ENCODE assay signal across 8 cellular contexts in the genomic region with DNA sequence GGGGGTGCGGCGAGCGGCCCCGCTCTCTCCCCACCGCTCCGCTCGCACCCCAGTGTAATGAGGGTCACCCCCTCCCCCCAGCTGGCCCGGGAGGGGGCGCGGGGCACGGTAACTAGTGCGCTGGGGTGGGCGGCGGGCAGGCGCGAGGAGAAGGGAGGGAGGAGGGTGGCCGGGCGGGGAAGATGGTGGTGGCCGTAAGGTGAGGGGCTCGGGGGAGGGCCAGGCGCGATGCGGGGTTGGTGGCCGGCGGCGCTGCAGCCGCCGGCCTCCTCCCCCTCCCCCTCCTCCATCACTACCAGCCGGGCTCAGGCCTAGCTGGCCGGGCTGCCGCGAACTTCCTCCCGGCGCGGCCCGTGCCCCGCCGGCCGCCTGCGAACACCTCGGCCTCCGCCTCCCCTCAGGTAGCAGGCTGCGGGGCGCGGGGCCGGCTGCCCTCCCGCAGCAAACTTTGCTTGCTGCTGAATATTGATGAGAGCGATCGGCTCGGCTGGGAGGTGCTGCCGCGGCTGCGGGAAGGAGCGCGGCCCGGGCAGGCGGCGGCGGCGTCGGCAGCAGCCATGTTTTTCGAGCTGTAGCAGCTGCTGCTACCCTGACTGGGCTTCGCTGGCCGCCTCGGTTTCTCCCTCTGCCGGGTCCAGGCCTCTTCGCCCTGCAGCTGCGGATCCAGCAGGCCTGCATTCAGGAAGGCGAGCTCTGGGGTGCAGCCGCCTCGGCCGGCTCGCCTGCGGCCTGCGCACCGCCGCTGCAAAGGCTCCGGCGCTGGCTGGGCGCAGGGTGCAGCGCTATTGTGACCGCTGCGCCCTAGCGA. TPM values are rescaled to one million over a fixed set of nuclear protein-coding genes. Genes with fewer than 3 reads are reported as not detected.
DNase-seq lines count a peak whose midpoint lies in the region; ATAC-seq and TF ChIP-seq lines count a peak whose summit lies in the region.

No MANE protein-coding gene starts in this region.

- H2AFZ ChIP-seq in smooth muscle cell (ENCODE audit: low read depth) = peak overlapping the region; percentile 73

- peak overlapping the region; percentile 82 to 94 (median 92) for H3K27ac Mint-ChIP-seq in CD4-positive, alpha-beta memory T cell
- H3K27ac Mint-ChIP-seq in T-helper 2 cell treated with Interferon-gamma antibody and Interleukin-4, amounts not matched to agents 5 μg/mL and 100 μg/mL, for 36 hours = peak overlapping the region; percentile 90

- peaks cover 58% of the 10 kb centered on the region for H3K4me1 ChIP-seq in CD4-positive, alpha-beta memory T cell (ENCODE audit: insufficient read depth, low read length)
- H3K4me1 ChIP-seq in smooth muscle cell (ENCODE audit: low read depth) = peaks cover 35% of the 10 kb centered on the region

- H3K27ac ChIP-seq in CD4-positive, alpha-beta memory T cell (ENCODE audit: low read depth, low read length) = peak overlapping the region; percentile 52
- H3K27ac ChIP-seq in brain microvascular endothelial cell = peak overlapping the region; percentile 66
- H3K27ac ChIP-seq in smooth muscle cell (ENCODE audit: low read depth) = peak overlapping the region; percentile 61

- peak; percentile 31 for ATAC-seq in GM19452 (IDR thresholded peaks at IDR 0.05; ENCODE audit: unreplicated experiment)
- ATAC-seq in HG03565 (IDR thresholded peaks at IDR 0.05; ENCODE audit: unreplicated experiment) = peak; percentile 20

- peaks cover 5% of the 10 kb centered on the region for H3F3A ChIP-seq in smooth muscle cell (ENCODE audit: low read depth)

- H3K9me3 ChIP-seq in CD4-positive, alpha-beta memory T cell (ENCODE audit: control insufficient read depth in 1 of 2, low read length in 2 of 2) = no peaks in the 10 kb centered on the region
- H3K9me3 ChIP-seq in smooth muscle cell (replicated peaks; ENCODE audit: low read depth) = no peaks in the 10 kb centered on the region

- POLR2A ChIA-PET in CD4-positive, alpha-beta memory T cell (lab: Charles Lee; ENCODE audit: partially characterized antibody) = interaction anchor here (0.5 to 7.0 kb wide), 20 partner anchors 10 to 1099 kb away, joined by 3 to 68 read pairs (median 4); a partner anchor contains a TSS
- POLR2A ChIA-PET in GM10248 (lab: Yijun Ruan, JAX) = interaction anchor here (0.6 kb wide), 1 partner anchor 376 kb away, joined by 3 read pairs; a partner anchor contains a TSS

- H3K36me3 Mint-ChIP-seq in CD4-positive, alpha-beta memory T cell = peaks cover 11 to 32% of the 10 kb centered on the region in 2 donors
- H3K36me3 Mint-ChIP-seq in T-helper 2 cell treated with Interferon-gamma antibody and Interleukin-4, amounts not matched to agents 5 μg/mL and 100 μg/mL, for 36 hours (ENCODE audit: low read depth) = peaks cover 32% of the 10 kb centered on the region

- no peaks in the 10 kb centered on the region for H3K27me3 ChIP-seq in CD4-positive, alpha-beta memory T cell (ENCODE audit: insufficient read depth, low read length)
- no peaks in the 10 kb centered on the region for H3K27me3 ChIP-seq in brain microvascular endothelial cell (replicated peaks)
- H3K27me3 ChIP-seq in smooth muscle cell (ENCODE audit: low read depth) = no peaks in the 10 kb centered on the region

- peak overlapping the region; percentile 60 for H3K9ac ChIP-seq in smooth muscle cell (ENCODE audit: low read depth)

- intact Hi-C loops in CD4-positive, alpha-beta memory T cell (cut with micrococcal nuclease) = loop anchor here (1.0 to 5.0 kb wide), 4 partner anchors 20 to 323 kb away; a partner anchor contains a TSS

- peaks cover 38% of the 10 kb centered on the region for H4K20me1 ChIP-seq in smooth muscle cell (ENCODE audit: low read depth)

- H3K79me2 ChIP-seq in smooth muscle cell (ENCODE audit: low read depth) = peaks cover 42% of the 10 kb centered on the region

- no peaks in the 10 kb centered on the region for H3K9me3 Mint-ChIP-seq in CD4-positive, alpha-beta memory T cell
- H3K9me3 Mint-ChIP-seq in T-helper 2 cell treated with Interferon-gamma antibody and Interleukin-4, amounts not matched to agents 5 μg/mL and 100 μg/mL, for 36 hours = no peaks in the 10 kb centered on the region

- under 1% methylated on average over 44 of the region's 84 CpGs for WGBS in smooth muscle cell (ENCODE audit: low lambda C conversion rate)

- in situ Hi-C loops in brain microvascular endothelial cell (cut with HindIII; ENCODE audit: low pct_ligation_motif_present, low sequenced_read_pairs) = no loop called here

- CTCF ChIA-PET in CD4-positive, alpha-beta memory T cell (lab: Charles Lee; ENCODE audit: partially characterized antibody) = interaction anchor here (1.3 to 9.8 kb wide), 2 partner anchors 10 to 21 kb away, joined by 4 to 80 read pairs; no protein-coding TSS in a partner anchor
- CTCF ChIA-PET in GM10248 (lab: Yijun Ruan, JAX) = interaction anchor here (1.0 to 1.6 kb wide), 3 partner anchors 20 to 193 kb away, joined by 3 to 8 read pairs (median 3); no protein-coding TSS in a partner anchor

- H3K4me3 Mint-ChIP-seq in CD4-positive, alpha-beta memory T cell = peak overlapping the region; percentile 85 to 90 (median 87)
- H3K4me3 Mint-ChIP-seq in T-helper 2 cell treated with Interferon-gamma antibody and Interleukin-4, amounts not matched to agents 5 μg/mL and 100 μg/mL, for 36 hours = peak overlapping the region; percentile 95

- TF ChIP-seq CTCF in brain microvascular endothelial cell (IDR thresholded peaks at IDR 0.05; ENCODE audit: low read depth, low read length, missing control alignments) = no peak
- no peak for TF ChIP-seq CTCF in smooth muscle cell (IDR thresholded peaks at IDR 0.05; ENCODE audit: borderline replicate concordance, insufficient read depth, poor library complexity, severe bottlenecking)
- no peak for TF ChIP-seq CTCF in GM10248 (IDR thresholded peaks at IDR 0.05; ENCODE audit: control extremely low read depth, extremely low read depth, low read depth, missing control alignments)

- H3K27me3 Mint-ChIP-seq in CD4-positive, alpha-beta memory T cell = no peaks in the 10 kb centered on the region
- H3K27me3 Mint-ChIP-seq in T-helper 2 cell treated with Interferon-gamma antibody and Interleukin-4, amounts not matched to agents 5 μg/mL and 100 μg/mL, for 36 hours (ENCODE audit: low read depth) = no peaks in the 10 kb centered on the region

- H3K4me1 Mint-ChIP-seq in CD4-positive, alpha-beta memory T cell = peaks cover 28 to 65% (median 44%) of the 10 kb centered on the region in 4 donors
- peaks cover 30% of the 10 kb centered on the region for H3K4me1 Mint-ChIP-seq in T-helper 2 cell treated with Interferon-gamma antibody and Interleukin-4, amounts not matched to agents 5 μg/mL and 100 μg/mL, for 36 hours (ENCODE audit: low read depth)

- peak overlapping the region; percentile 95 for H3K4me2 ChIP-seq in smooth muscle cell

- peak overlapping the region; percentile 20 to 67 for H3K4me3 ChIP-seq in CD4-positive, alpha-beta memory T cell (ENCODE audit: low read length in 2 of 2)
- H3K4me3 ChIP-seq in brain microvascular endothelial cell (ENCODE audit: low read depth, low read length) (peak overlapping the region; percentile 66), smooth muscle cell (peak overlapping the region; percentile 58)

- H3K36me3 ChIP-seq in CD4-positive, alpha-beta memory T cell (ENCODE audit: insufficient read depth, low read length) = peaks cover 4% of the 10 kb centered on the region
- H3K36me3 ChIP-seq in brain microvascular endothelial cell (replicated peaks) (peaks cover 9% of the 10 kb centered on the region), smooth muscle cell (ENCODE audit: low read depth) (no peaks in the 10 kb centered on the region)

- DNase-seq in CD4-positive, alpha-beta memory T cell = peak; percentile 41 to 68 (median 60)
- DNase-seq in T-helper 2 cell treated with Interferon-gamma antibody and Interleukin-4, amounts not matched to agents 5 μg/mL and 100 μg/mL, for 36 hours (ENCODE audit: low spot score) = peak; percentile 51
- DNase-seq in brain microvascular endothelial cell (no peak), inferior parietal cortex (ENCODE audit: extremely low spot score) (peak; percentile 34), smooth muscle cell (lab: John Stamatoyannopoulos, UW; ENCODE audit: unreplicated experiment) (no peak), GM10248 (ENCODE audit: extremely low spot score) (no peak)

RNA-seq across cellular contexts. Expression of a gene that starts 0.5 kb away (rescaled TPM):
- 100 to 1,000 TPM; 116 to 122 TPM for total RNA-seq in CD4-positive, alpha-beta memory T cell
- 10 to 100 TPM; 14.3 to 64.2 TPM for polyA plus RNA-seq in CD4-positive, alpha-beta memory T cell
- 38.2 and 45.2 TPM in 2 replicates for total RNA-seq in smooth muscle cell
- 22.6 and 34.0 TPM in 2 replicates for polyA plus RNA-seq in smooth muscle cell

RNA-seq across cellular contexts. Expression of a gene that starts 47.3 kb away (rescaled TPM):
- 1 to 10 TPM; 2.2 to 3.0 TPM for total RNA-seq in CD4-positive, alpha-beta memory T cell
- polyA plus RNA-seq in CD4-positive, alpha-beta memory T cell = not detected
- 0.90 and 1.8 TPM in 2 replicates for total RNA-seq in smooth muscle cell
- polyA plus RNA-seq in smooth muscle cell = 0.63 and 1.1 TPM in 2 replicates

Comparison
In these comparisons a context has a peak if more than half of its experiments do, and no peak if none do; other contexts are left out.
1. DNase-seq: peak in CD4-positive, alpha-beta memory T cell (5 of 5), T-helper 2 cell treated with Interferon-gamma antibody and Interleukin-4, amounts not matched to agents 5 μg/mL and 100 μg/mL, for 36 hours (single experiment) and inferior parietal cortex (single experiment); none in brain microvascular endothelial cell (single experiment), smooth muscle cell (single experiment) and GM10248 (single experiment).
2. Peak in every context shown above with its lines, with median percentiles within 50 percentile points of each other: H3K27ac ChIP-seq and H3K4me3 ChIP-seq.